In genomic region chr14:34700622-34701130, GRCh38 we compare ENCODE assay signal across 18 cellular contexts. TPM values are rescaled to one million over a fixed set of nuclear protein-coding genes. Genes with fewer than 3 reads are reported as not detected.
DNase-seq lines count a peak whose midpoint lies in the region; ATAC-seq and TF ChIP-seq lines count a peak whose summit lies in the region.
"Had no signal": no experiment of that assay in that cellular context is flagged by ENCODE, and none has a peak within 500 bp of the region (broad histone marks: within the 10 kb centered on the region; RNA-seq: fewer than 3 reads in every experiment).

No MANE protein-coding gene starts in this region.

- H4K8ac ChIP-seq in mesenchymal stem cell (ENCODE audit: low read length): no peak overlapping the region

- ATAC-seq in activated CD4-positive, alpha-beta T cell treated with anti-CD3 and anti-CD28 coated beads for 36 hours: no peak
- ATAC-seq: activated naive CD4-positive, alpha-beta T cell treated with anti-CD3 and anti-CD28 coated beads, Interleukin-2, amount 50 U/mL, for 72 hours; activated T-cell treated with anti-CD3 and anti-CD28 coated beads, Interleukin-2, amount 50 U/mL, for 4 hours had no signal

- TF ChIP-seq CTCF in 22Rv1 (IDR thresholded peaks at IDR 0.05): no peak
- no peak for TF ChIP-seq CTCF in astrocyte of the spinal cord (IDR thresholded peaks at IDR 0.05; ENCODE audit: low read depth, low read length)
- no peak for TF ChIP-seq CTCF in neural progenitor cell (IDR thresholded peaks at IDR 0.05)

- no peak overlapping the region for H3K4ac ChIP-seq in mesenchymal stem cell (ENCODE audit: low read depth in 1 of 2, low read length in 2 of 2)

- no peak overlapping the region for H3K23ac ChIP-seq in mesenchymal stem cell (ENCODE audit: low read length in 2 of 2)

- DNase-seq in NCI-H2171 (lab: John Stamatoyannopoulos, UW) (peak; percentile 40), astrocyte of the spinal cord (ENCODE audit: low read depth, low spot score) (peak; percentile 15), mesenchymal stem cell (peak; percentile 36), neural progenitor cell (ENCODE audit: low spot score) (no peak), NCI-H2107 (lab: John Stamatoyannopoulos, UW) (no peak)
- DNase-seq in activated effector memory CD4-positive, alpha-beta T cell treated with anti-CD3 and anti-CD28 coated beads, Interleukin-2, amount 50 U/mL, for 16 hours: no peak
- DNase-seq in activated CD4-positive, alpha-beta T cell treated with anti-CD3 and anti-CD28 coated beads for 36 hours: no peak
- DNase-seq: activated CD4-positive, alpha-beta T cell treated with anti-CD3 and anti-CD28 coated beads, Interleukin-2, amount 50 U/mL, for 4 hours; activated T-cell treated with anti-CD3 and anti-CD28 coated beads, Interleukin-2, amount 50 U/mL, for 4 hours; CD4-positive, alpha-beta T cell; hippocampal formation; mesendoderm; NCI-H510A; stimulated activated naive CD4-positive, alpha-beta T cell treated with Interleukin-2 at 50 U/mL for 16 hours had no signal

- CTCF ChIA-PET in activated CD4-positive, alpha-beta T cell treated with anti-CD3 and anti-CD28 coated beads for 36 hours (lab: Charles Lee): interaction anchor here (0.7 to 1.5 kb wide), 3 partner anchors 17 to 21 kb away, joined by 3 to 4 read pairs (median 4); no protein-coding TSS in a partner anchor

- intact Hi-C loops in activated CD4-positive, alpha-beta T cell treated with anti-CD3 and anti-CD28 coated beads for 36 hours (cut with DNase I, micrococcal nuclease): no loop called here

- H3K18ac ChIP-seq in mesenchymal stem cell (ENCODE audit: low read depth in 1 of 2, low read length in 2 of 2): no peak overlapping the region

- no peak overlapping the region for H2AFZ ChIP-seq in mesenchymal stem cell (ENCODE audit: low read depth, low read length)
- H2AFZ ChIP-seq in neural progenitor cell (replicated peaks): no peak overlapping the region

- no peak overlapping the region for H2BK120ac ChIP-seq in mesenchymal stem cell (ENCODE audit: low read depth, low read length)

- no peaks in the 10 kb centered on the region for H3K79me2 ChIP-seq in neural progenitor cell (ENCODE audit: low read depth)

- H3K4me1 ChIP-seq in mesenchymal stem cell (ENCODE audit: control insufficient read depth, insufficient read depth, low read depth, low read length) (no peaks in the 10 kb centered on the region), neural progenitor cell (no peaks in the 10 kb centered on the region)

- H3K4me3 Mint-ChIP-seq in neural progenitor cell: no peak overlapping the region
- no peak overlapping the region for H3K4me3 Mint-ChIP-seq in activated CD4-positive, alpha-beta T cell treated with anti-CD3 and anti-CD28 coated beads for 36 hours
- H3K4me3 Mint-ChIP-seq: activated T-cell treated with anti-CD3 and anti-CD28 coated beads, Interleukin-2, amount 50 U/mL, for 4 hours; CD4-positive, alpha-beta T cell; neural crest cell had no signal

- no peaks in the 10 kb centered on the region for H3K79me1 ChIP-seq in mesenchymal stem cell (replicated peaks; ENCODE audit: low read length, poor library complexity, severe bottlenecking)

- no peak overlapping the region for H2BK5ac ChIP-seq in mesenchymal stem cell (ENCODE audit: low read depth, low read length, poor library complexity, severe bottlenecking)

- H3K27ac ChIP-seq in 22Rv1 (peak overlapping the region; percentile 60), mesenchymal stem cell (ENCODE audit: low read length, poor library complexity, severe bottlenecking) (peak overlapping the region; percentile 95), neural progenitor cell (no peak overlapping the region)
- H3K27ac ChIP-seq: cardiac muscle cell had no signal

- no peak overlapping the region for H3K4me3 ChIP-seq in astrocyte of the spinal cord (ENCODE audit: low read depth, low read length)
- H3K4me3 ChIP-seq in mesenchymal stem cell (ENCODE audit: insufficient read depth in 1 of 2, low read depth in 1 of 2, low read length in 2 of 2): peak overlapping the region in 1 of 2 experiments; percentile 43
- H3K4me3 ChIP-seq in neural progenitor cell: no peak overlapping the region
- H3K4me3 ChIP-seq: cardiac muscle cell had no signal

- in situ Hi-C loops in astrocyte of the spinal cord (cut with HindIII; ENCODE audit: low sequenced_read_pairs): no loop called here

- no peak overlapping the region for H3K14ac ChIP-seq in mesenchymal stem cell (ENCODE audit: low read length in 2 of 2)

- H2AK5ac ChIP-seq in mesenchymal stem cell (ENCODE audit: low read length, severe bottlenecking): no peak overlapping the region

- H3K9me3 ChIP-seq in mesenchymal stem cell (ENCODE audit: control insufficient read depth, low read length) (no peaks in the 10 kb centered on the region), neural progenitor cell (ENCODE audit: low read depth) (no peaks in the 10 kb centered on the region)

- H3K9ac ChIP-seq in mesenchymal stem cell (ENCODE audit: low read length) (peak overlapping the region; percentile 75), neural progenitor cell (no peak overlapping the region)

- H3K9me3 Mint-ChIP-seq in neural progenitor cell: no peaks in the 10 kb centered on the region
- no peaks in the 10 kb centered on the region for H3K9me3 Mint-ChIP-seq in activated CD4-positive, alpha-beta T cell treated with anti-CD3 and anti-CD28 coated beads for 36 hours (ENCODE audit: low read depth)
- H3K9me3 Mint-ChIP-seq: activated naive CD4-positive, alpha-beta T cell treated with anti-CD3 and anti-CD28 coated beads, Interleukin-2, amount 50 U/mL, for 72 hours; activated T-cell treated with anti-CD3 and anti-CD28 coated beads, Interleukin-2, amount 50 U/mL, for 4 hours; CD4-positive, alpha-beta T cell; neural crest cell had no signal

- H3K36me3 ChIP-seq in mesenchymal stem cell (ENCODE audit: control insufficient read depth in 1 of 2, insufficient read depth in 2 of 2, low read depth in 1 of 2, low read length in 2 of 2) (no peaks in the 10 kb centered on the region), neural progenitor cell (no peaks in the 10 kb centered on the region)
- H3K36me3 ChIP-seq: cardiac muscle cell had no signal

- no peaks in the 10 kb centered on the region for H3K4me1 Mint-ChIP-seq in neural progenitor cell
- H3K4me1 Mint-ChIP-seq in activated CD4-positive, alpha-beta T cell treated with anti-CD3 and anti-CD28 coated beads for 36 hours: no peaks in the 10 kb centered on the region
- H3K4me1 Mint-ChIP-seq: neural crest cell had no signal

- POLR2A ChIA-PET in activated CD4-positive, alpha-beta T cell treated with anti-CD3 and anti-CD28 coated beads for 36 hours (lab: Charles Lee): no interaction called here

- no peak overlapping the region for H3K27ac Mint-ChIP-seq in neural progenitor cell
- H3K27ac Mint-ChIP-seq in activated CD4-positive, alpha-beta T cell treated with anti-CD3 and anti-CD28 coated beads for 36 hours: no peak overlapping the region
- H3K27ac Mint-ChIP-seq: activated naive CD4-positive, alpha-beta T cell treated with anti-CD3 and anti-CD28 coated beads, Interleukin-2, amount 50 U/mL, for 72 hours; CD4-positive, alpha-beta T cell had no signal

- no peaks in the 10 kb centered on the region for H4K20me1 ChIP-seq in neural progenitor cell (ENCODE audit: low read depth)

- H2BK15ac ChIP-seq in mesenchymal stem cell (ENCODE audit: low read depth, poor library complexity, severe bottlenecking): no peak overlapping the region

- H3K36me3 Mint-ChIP-seq in neural progenitor cell: no peaks in the 10 kb centered on the region
- no peaks in the 10 kb centered on the region for H3K36me3 Mint-ChIP-seq in activated CD4-positive, alpha-beta T cell treated with anti-CD3 and anti-CD28 coated beads for 36 hours (ENCODE audit: low read depth)
- H3K36me3 Mint-ChIP-seq: activated naive CD4-positive, alpha-beta T cell treated with anti-CD3 and anti-CD28 coated beads, Interleukin-2, amount 50 U/mL, for 72 hours had no signal

- H4K91ac ChIP-seq in mesenchymal stem cell (ENCODE audit: low read length): no peak overlapping the region

- H3K27me3 Mint-ChIP-seq in neural progenitor cell (ENCODE audit: insufficient read depth, low read depth): peaks cover 3% of the 10 kb centered on the region
- no peaks in the 10 kb centered on the region for H3K27me3 Mint-ChIP-seq in activated CD4-positive, alpha-beta T cell treated with anti-CD3 and anti-CD28 coated beads for 36 hours
- H3K27me3 Mint-ChIP-seq: CD4-positive, alpha-beta T cell had no signal

- 0% methylated on average over 1 of the region's 1 CpG for WGBS in mesenchymal stem cell

- H3K27me3 ChIP-seq in mesenchymal stem cell (ENCODE audit: control insufficient read depth in 1 of 2, insufficient read depth in 1 of 2, low read length in 2 of 2) (no peaks in the 10 kb centered on the region), neural progenitor cell (no peaks in the 10 kb centered on the region)
- H3K27me3 ChIP-seq: cardiac muscle cell had no signal

- H3F3A ChIP-seq in neural progenitor cell (ENCODE audit: low read depth): no peaks in the 10 kb centered on the region

- H3K4me2 ChIP-seq in mesenchymal stem cell (ENCODE audit: low read length, poor library complexity, severe bottlenecking): no peak overlapping the region
- H3K4me2 ChIP-seq in neural progenitor cell: no peak overlapping the region

- no peak overlapping the region for H2BK12ac ChIP-seq in mesenchymal stem cell (ENCODE audit: low read length in 2 of 2)

RNA-seq across cellular contexts. Expression of gene CFL2, which starts 13.7 kb away (rescaled TPM):
- polyA plus RNA-seq in mesenchymal stem cell (2013, experiment 1 of 2): 111 TPM
- 121 TPM for polyA plus RNA-seq in mesenchymal stem cell (2013, experiment 2 of 2)
- 24.5 and 105 TPM in 2 replicates for total RNA-seq in neural progenitor cell (ENCODE audit: low replicate concordance)
- total RNA-seq in activated CD4-positive, alpha-beta T cell treated with anti-CD3 and anti-CD28 coated beads for 36 hours: 1 to 10 TPM; 4.5 to 6.8 TPM

Comparison
In these comparisons a context has a peak if more than half of its experiments do, and no peak if none do; other contexts are left out.
1. DNase-seq: peak in NCI-H2171 (single experiment), astrocyte of the spinal cord (single experiment) and mesenchymal stem cell (single experiment); none in neural progenitor cell (single experiment), NCI-H2107 (single experiment), activated effector memory CD4-positive, alpha-beta T cell treated with anti-CD3 and anti-CD28 coated beads, Interleukin-2, amount 50 U/mL, for 16 hours (single experiment) and activated CD4-positive, alpha-beta T cell treated with anti-CD3 and anti-CD28 coated beads for 36 hours (single experiment).